Comparison of ENCODE assay signal across 1 cellular context in the genomic region with DNA sequence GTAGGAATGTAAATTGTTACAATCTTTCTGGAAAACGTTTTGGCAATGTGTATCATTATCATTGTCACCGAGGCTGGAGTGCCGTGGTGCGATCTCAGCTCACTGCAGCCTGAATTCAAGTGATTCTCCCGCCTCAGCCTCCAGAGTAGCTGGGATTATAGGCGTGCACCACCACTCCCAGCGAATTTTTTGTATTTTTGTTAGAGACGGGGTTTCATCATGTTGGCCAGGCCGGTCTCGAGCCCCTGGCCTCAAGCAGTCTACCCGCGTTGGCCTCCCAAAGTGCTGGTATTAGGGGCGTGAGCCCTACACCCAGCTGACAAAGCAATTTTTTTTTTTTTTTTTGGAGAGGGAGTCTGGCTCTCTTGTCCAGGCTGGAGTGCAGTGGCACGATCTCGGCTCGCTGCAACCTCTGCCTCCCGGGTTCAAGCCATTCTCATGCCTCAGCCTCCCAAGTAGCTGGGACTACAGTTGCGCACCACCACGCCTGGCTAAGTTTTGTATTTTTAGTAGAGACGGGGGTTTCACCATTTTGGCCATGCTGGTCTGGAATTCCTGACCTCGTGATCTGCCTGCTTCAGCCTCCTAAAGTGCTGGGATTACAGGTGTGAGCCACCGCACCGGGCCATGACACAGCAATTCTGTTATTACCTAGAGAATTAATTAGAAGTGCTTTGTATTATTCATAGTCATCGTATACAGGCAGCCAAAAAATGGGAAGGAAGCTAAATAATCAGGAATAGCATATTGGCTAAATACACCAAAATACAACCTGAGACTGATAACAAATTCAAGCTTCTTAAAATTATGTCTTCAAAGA.
TF ChIP-seq lines count a peak whose summit lies in the region.

No MANE protein-coding gene starts in this region.

TF ChIP-seq in K562, 482 proteins besides CTCF, POLR2A, EP300 and RAD21 (continued from another document):
- TF ChIP-seq, protein P1, sequence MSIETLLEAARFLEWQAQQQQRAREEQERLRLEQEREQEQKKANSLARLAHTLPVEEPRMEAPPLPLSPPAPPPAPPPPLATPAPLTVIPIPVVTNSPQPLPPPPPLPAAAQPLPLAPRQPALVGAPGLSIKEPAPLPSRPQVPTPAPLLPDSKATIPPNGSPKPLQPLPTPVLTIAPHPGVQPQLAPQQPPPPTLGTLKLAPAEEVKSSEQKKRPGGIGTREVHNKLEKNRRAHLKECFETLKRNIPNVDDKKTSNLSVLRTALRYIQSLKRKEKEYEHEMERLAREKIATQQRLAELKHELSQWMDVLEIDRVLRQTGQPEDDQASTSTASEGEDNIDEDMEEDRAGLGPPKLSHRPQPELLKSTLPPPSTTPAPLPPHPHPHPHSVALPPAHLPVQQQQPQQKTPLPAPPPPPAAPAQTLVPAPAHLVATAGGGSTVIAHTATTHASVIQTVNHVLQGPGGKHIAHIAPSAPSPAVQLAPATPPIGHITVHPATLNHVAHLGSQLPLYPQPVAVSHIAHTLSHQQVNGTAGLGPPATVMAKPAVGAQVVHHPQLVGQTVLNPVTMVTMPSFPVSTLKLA (conservative IDR thresholded peaks at IDR 0.05): no peak
- no peak for TF ChIP-seq EGR1 (conservative IDR thresholded peaks at IDR 0.05)
- TF ChIP-seq, protein P2, sequence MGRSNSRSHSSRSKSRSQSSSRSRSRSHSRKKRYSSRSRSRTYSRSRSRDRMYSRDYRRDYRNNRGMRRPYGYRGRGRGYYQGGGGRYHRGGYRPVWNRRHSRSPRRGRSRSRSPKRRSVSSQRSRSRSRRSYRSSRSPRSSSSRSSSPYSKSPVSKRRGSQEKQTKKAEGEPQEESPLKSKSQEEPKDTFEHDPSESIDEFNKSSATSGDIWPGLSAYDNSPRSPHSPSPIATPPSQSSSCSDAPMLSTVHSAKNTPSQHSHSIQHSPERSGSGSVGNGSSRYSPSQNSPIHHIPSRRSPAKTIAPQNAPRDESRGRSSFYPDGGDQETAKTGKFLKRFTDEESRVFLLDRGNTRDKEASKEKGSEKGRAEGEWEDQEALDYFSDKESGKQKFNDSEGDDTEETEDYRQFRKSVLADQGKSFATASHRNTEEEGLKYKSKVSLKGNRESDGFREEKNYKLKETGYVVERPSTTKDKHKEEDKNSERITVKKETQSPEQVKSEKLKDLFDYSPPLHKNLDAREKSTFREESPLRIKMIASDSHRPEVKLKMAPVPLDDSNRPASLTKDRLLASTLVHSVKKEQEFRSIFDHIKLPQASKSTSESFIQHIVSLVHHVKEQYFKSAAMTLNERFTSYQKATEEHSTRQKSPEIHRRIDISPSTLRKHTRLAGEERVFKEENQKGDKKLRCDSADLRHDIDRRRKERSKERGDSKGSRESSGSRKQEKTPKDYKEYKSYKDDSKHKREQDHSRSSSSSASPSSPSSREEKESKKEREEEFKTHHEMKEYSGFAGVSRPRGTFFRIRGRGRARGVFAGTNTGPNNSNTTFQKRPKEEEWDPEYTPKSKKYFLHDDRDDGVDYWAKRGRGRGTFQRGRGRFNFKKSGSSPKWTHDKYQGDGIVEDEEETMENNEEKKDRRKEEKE (IDR thresholded peaks at IDR 0.05; ENCODE audit: borderline replicate concordance in 1 of 2, control insufficient read depth in 1 of 2, low read depth in 2 of 2, low read length in 1 of 2): no peak
- TF ChIP-seq POLR2AphosphoS5 (IDR thresholded peaks at IDR 0.05; ENCODE audit: control insufficient read depth, insufficient read depth, low read depth, low read length): no peak
- no peak for TF ChIP-seq KDM1A (IDR thresholded peaks at IDR 0.05)
- TF ChIP-seq, protein P3, sequence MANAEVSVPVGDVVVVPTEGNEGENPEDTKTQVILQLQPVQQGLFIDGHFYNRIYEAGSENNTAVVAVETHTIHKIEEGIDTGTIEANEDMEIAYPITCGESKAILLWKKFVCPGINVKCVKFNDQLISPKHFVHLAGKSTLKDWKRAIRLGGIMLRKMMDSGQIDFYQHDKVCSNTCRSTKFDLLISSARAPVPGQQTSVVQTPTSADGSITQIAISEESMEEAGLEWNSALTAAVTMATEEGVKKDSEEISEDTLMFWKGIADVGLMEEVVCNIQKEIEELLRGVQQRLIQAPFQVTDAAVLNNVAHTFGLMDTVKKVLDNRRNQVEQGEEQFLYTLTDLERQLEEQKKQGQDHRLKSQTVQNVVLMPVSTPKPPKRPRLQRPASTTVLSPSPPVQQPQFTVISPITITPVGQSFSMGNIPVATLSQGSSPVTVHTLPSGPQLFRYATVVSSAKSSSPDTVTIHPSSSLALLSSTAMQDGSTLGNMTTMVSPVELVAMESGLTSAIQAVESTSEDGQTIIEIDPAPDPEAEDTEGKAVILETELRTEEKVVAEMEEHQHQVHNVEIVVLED (CRISPR knock-in tag; IDR thresholded peaks at IDR 0.05): no peak
- TF ChIP-seq FIP1L1 (IDR thresholded peaks at IDR 0.05; ENCODE audit: low read depth, low read length, poor library complexity, severe bottlenecking): no peak
- TF ChIP-seq ZNF316 (IDR thresholded peaks at IDR 0.05): peak; percentile 92
- TF ChIP-seq, protein P4, sequence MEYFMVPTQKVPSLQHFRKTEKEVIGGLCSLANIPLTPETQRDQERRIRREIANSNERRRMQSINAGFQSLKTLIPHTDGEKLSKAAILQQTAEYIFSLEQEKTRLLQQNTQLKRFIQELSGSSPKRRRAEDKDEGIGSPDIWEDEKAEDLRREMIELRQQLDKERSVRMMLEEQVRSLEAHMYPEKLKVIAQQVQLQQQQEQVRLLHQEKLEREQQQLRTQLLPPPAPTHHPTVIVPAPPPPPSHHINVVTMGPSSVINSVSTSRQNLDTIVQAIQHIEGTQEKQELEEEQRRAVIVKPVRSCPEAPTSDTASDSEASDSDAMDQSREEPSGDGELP (CRISPR knock-in tag; IDR thresholded peaks at IDR 0.05; ENCODE audit: borderline replicate concordance): peak; percentile 39; the same call in 1 of the 2 replicates
- no peak for TF ChIP-seq TCFL5 (CRISPR knock-in tag; conservative IDR thresholded peaks at IDR 0.05)
- no peak for TF ChIP-seq ZNF830 (CRISPR knock-in tag; IDR thresholded peaks at IDR 0.05)
- TF ChIP-seq, protein P5, sequence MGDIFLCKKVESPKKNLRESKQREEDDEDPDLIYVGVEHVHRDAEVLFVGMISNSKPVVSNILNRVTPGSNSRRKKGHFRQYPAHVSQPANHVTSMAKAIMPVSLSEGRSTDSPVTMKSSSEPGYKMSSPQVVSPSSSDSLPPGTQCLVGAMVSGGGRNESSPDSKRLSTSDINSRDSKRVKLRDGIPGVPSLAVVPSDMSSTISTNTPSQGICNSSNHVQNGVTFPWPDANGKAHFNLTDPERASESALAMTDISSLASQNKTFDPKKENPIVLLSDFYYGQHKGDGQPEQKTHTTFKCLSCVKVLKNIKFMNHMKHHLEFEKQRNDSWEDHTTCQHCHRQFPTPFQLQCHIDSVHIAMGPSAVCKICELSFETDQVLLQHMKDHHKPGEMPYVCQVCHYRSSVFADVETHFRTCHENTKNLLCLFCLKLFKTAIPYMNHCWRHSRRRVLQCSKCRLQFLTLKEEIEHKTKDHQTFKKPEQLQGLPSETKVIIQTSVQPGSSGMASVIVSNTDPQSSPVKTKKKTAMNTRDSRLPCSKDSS (IDR thresholded peaks at IDR 0.05; ENCODE audit: low read depth, partially characterized antibody): no peak
- TF ChIP-seq, protein P6, sequence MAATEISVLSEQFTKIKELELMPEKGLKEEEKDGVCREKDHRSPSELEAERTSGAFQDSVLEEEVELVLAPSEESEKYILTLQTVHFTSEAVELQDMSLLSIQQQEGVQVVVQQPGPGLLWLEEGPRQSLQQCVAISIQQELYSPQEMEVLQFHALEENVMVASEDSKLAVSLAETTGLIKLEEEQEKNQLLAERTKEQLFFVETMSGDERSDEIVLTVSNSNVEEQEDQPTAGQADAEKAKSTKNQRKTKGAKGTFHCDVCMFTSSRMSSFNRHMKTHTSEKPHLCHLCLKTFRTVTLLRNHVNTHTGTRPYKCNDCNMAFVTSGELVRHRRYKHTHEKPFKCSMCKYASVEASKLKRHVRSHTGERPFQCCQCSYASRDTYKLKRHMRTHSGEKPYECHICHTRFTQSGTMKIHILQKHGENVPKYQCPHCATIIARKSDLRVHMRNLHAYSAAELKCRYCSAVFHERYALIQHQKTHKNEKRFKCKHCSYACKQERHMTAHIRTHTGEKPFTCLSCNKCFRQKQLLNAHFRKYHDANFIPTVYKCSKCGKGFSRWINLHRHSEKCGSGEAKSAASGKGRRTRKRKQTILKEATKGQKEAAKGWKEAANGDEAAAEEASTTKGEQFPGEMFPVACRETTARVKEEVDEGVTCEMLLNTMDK (IDR thresholded peaks at IDR 0.05; ENCODE audit: borderline replicate concordance, insufficient read depth, low read depth, low read length, poor library complexity, severe bottlenecking): no peak
- TF ChIP-seq, protein P7, sequence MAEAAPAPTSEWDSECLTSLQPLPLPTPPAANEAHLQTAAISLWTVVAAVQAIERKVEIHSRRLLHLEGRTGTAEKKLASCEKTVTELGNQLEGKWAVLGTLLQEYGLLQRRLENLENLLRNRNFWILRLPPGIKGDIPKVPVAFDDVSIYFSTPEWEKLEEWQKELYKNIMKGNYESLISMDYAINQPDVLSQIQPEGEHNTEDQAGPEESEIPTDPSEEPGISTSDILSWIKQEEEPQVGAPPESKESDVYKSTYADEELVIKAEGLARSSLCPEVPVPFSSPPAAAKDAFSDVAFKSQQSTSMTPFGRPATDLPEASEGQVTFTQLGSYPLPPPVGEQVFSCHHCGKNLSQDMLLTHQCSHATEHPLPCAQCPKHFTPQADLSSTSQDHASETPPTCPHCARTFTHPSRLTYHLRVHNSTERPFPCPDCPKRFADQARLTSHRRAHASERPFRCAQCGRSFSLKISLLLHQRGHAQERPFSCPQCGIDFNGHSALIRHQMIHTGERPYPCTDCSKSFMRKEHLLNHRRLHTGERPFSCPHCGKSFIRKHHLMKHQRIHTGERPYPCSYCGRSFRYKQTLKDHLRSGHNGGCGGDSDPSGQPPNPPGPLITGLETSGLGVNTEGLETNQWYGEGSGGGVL (CRISPR knock-in tag; IDR thresholded peaks at IDR 0.05): no peak
- no peak for TF ChIP-seq NCOA1 (IDR thresholded peaks at IDR 0.05; ENCODE audit: low read depth)
- TF ChIP-seq SUPT5H (IDR thresholded peaks at IDR 0.05): no peak
- TF ChIP-seq, protein P8, sequence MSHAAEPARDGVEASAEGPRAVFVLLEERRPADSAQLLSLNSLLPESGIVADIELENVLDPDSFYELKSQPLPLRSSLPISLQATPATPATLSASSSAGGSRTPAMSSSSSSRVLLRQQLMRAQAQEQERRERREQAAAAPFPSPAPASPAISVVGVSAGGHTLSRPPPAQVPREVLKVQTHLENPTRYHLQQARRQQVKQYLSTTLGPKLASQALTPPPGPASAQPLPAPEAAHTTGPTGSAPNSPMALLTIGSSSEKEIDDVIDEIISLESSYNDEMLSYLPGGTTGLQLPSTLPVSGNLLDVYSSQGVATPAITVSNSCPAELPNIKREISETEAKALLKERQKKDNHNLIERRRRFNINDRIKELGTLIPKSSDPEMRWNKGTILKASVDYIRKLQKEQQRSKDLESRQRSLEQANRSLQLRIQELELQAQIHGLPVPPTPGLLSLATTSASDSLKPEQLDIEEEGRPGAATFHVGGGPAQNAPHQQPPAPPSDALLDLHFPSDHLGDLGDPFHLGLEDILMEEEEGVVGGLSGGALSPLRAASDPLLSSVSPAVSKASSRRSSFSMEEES (CRISPR knock-in tag; IDR thresholded peaks at IDR 0.05): no peak
- TF ChIP-seq, protein P9, sequence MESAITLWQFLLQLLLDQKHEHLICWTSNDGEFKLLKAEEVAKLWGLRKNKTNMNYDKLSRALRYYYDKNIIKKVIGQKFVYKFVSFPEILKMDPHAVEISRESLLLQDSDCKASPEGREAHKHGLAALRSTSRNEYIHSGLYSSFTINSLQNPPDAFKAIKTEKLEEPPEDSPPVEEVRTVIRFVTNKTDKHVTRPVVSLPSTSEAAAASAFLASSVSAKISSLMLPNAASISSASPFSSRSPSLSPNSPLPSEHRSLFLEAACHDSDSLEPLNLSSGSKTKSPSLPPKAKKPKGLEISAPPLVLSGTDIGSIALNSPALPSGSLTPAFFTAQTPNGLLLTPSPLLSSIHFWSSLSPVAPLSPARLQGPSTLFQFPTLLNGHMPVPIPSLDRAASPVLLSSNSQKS (CRISPR knock-in tag; IDR thresholded peaks at IDR 0.05): no peak
- TF ChIP-seq, protein P10, sequence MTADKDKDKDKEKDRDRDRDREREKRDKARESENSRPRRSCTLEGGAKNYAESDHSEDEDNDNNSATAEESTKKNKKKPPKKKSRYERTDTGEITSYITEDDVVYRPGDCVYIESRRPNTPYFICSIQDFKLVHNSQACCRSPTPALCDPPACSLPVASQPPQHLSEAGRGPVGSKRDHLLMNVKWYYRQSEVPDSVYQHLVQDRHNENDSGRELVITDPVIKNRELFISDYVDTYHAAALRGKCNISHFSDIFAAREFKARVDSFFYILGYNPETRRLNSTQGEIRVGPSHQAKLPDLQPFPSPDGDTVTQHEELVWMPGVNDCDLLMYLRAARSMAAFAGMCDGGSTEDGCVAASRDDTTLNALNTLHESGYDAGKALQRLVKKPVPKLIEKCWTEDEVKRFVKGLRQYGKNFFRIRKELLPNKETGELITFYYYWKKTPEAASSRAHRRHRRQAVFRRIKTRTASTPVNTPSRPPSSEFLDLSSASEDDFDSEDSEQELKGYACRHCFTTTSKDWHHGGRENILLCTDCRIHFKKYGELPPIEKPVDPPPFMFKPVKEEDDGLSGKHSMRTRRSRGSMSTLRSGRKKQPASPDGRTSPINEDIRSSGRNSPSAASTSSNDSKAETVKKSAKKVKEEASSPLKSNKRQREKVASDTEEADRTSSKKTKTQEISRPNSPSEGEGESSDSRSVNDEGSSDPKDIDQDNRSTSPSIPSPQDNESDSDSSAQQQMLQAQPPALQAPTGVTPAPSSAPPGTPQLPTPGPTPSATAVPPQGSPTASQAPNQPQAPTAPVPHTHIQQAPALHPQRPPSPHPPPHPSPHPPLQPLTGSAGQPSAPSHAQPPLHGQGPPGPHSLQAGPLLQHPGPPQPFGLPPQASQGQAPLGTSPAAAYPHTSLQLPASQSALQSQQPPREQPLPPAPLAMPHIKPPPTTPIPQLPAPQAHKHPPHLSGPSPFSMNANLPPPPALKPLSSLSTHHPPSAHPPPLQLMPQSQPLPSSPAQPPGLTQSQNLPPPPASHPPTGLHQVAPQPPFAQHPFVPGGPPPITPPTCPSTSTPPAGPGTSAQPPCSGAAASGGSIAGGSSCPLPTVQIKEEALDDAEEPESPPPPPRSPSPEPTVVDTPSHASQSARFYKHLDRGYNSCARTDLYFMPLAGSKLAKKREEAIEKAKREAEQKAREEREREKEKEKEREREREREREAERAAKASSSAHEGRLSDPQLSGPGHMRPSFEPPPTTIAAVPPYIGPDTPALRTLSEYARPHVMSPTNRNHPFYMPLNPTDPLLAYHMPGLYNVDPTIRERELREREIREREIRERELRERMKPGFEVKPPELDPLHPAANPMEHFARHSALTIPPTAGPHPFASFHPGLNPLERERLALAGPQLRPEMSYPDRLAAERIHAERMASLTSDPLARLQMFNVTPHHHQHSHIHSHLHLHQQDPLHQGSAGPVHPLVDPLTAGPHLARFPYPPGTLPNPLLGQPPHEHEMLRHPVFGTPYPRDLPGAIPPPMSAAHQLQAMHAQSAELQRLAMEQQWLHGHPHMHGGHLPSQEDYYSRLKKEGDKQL (CRISPR knock-in tag; IDR thresholded peaks at IDR 0.05; ENCODE audit: borderline replicate concordance): no peak
- TF ChIP-seq ARHGAP35 (IDR thresholded peaks at IDR 0.05; ENCODE audit: partially characterized antibody): no peak
- TF ChIP-seq, protein P11, sequence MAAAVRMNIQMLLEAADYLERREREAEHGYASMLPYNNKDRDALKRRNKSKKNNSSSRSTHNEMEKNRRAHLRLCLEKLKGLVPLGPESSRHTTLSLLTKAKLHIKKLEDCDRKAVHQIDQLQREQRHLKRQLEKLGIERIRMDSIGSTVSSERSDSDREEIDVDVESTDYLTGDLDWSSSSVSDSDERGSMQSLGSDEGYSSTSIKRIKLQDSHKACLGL (CRISPR knock-in tag; IDR thresholded peaks at IDR 0.05; ENCODE audit: borderline replicate concordance, poor library complexity, severe bottlenecking): no peak
- TF ChIP-seq SMAD4 (CRISPR knock-in tag; conservative IDR thresholded peaks at IDR 0.05): 0 out of 2 replicates have a peak, but pooled peaks have one; percentile 33
- peak; percentile 54; the same call in 1 of the 2 replicates for TF ChIP-seq ZNF384 (IDR thresholded peaks at IDR 0.05; ENCODE audit: low read depth, low read length)
- no peak for TF ChIP-seq SIN3A (IDR thresholded peaks at IDR 0.05; ENCODE audit: borderline replicate concordance in 2 of 2, control insufficient read depth in 1 of 2, low read depth in 2 of 2, low read length in 2 of 2)
